In the genomic region with DNA sequence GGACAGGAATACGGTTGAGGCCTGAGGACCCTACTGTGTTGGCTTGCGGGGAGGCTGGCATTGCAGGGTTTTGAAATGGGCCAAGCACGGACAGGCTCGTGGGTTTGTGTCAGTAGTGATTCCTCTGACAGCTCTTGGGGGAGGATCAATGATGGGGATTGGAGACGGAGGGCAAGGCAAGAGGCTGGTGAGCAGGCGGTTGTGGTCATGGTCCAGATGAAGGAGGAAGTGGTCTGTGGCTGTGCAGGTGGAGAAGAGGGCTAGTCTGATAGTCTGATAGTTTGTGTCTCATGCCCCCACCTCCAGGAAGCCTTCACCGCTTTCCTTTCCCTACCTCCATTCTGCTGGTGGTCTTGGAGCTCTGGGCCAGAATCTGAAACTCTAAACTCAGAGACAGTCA, we compare ENCODE assay signal across 9 cellular contexts. TPM values are rescaled to one million over a fixed set of nuclear protein-coding genes. Genes with fewer than 3 reads are reported as not detected.
DNase-seq lines count a peak whose midpoint lies in the region; FAIRE-seq and TF ChIP-seq lines count a peak whose summit lies in the region.
"Had no signal": no experiment of that assay in that cellular context is flagged by ENCODE, and none has a peak within 500 bp of the region (broad histone marks: within the 10 kb centered on the region; RNA-seq: fewer than 3 reads in every experiment).

No MANE protein-coding gene starts in this region.

- H3K36me3 ChIP-seq in ACC112 (ENCODE audit: insufficient read depth, low read length) (no peaks in the 10 kb centered on the region), SJCRH30 (no peaks in the 10 kb centered on the region)

- H3K9me3 Mint-ChIP-seq in activated T-helper 2 cell treated with anti-CD3 and anti-CD28 coated beads, Interferon-gamma antibody, Interleukin-2, Interleukin-4, amounts not matched to agents 10 μg/mL and 5 μg/mL and 100 μg/mL, durations not matched to agents 14 hours and 24 hours and 36 hours, result no peaks in the 10 kb centered on the region
- no peaks in the 10 kb centered on the region for H3K9me3 Mint-ChIP-seq in mesothelial cell of epicardium

- H3K27ac ChIP-seq in ACC112 (ENCODE audit: low read depth, low read length), result peak overlapping the region; percentile 96
- no peak overlapping the region for H3K27ac ChIP-seq in SJCRH30

- H3K27me3 Mint-ChIP-seq in activated T-helper 2 cell treated with anti-CD3 and anti-CD28 coated beads, Interferon-gamma antibody, Interleukin-2, Interleukin-4, amounts not matched to agents 10 μg/mL and 5 μg/mL and 100 μg/mL, durations not matched to agents 14 hours and 24 hours and 36 hours (ENCODE audit: low read depth), result no peaks in the 10 kb centered on the region
- no peaks in the 10 kb centered on the region for H3K27me3 Mint-ChIP-seq in mesothelial cell of epicardium (ENCODE audit: low read depth)

- peaks cover 28% of the 10 kb centered on the region for H3K4me1 Mint-ChIP-seq in activated T-helper 2 cell treated with anti-CD3 and anti-CD28 coated beads, Interferon-gamma antibody, Interleukin-2, Interleukin-4, amounts not matched to agents 10 μg/mL and 5 μg/mL and 100 μg/mL, durations not matched to agents 14 hours and 24 hours and 36 hours (ENCODE audit: low read depth)
- peaks cover 1% of the 10 kb centered on the region for H3K4me1 Mint-ChIP-seq in mesothelial cell of epicardium

- TF ChIP-seq CTCF in mesothelial cell of epicardium (IDR thresholded peaks at IDR 0.05; ENCODE audit: unreplicated experiment), result no peak

- H3K36me3 Mint-ChIP-seq in activated T-helper 2 cell treated with anti-CD3 and anti-CD28 coated beads, Interferon-gamma antibody, Interleukin-2, Interleukin-4, amounts not matched to agents 10 μg/mL and 5 μg/mL and 100 μg/mL, durations not matched to agents 14 hours and 24 hours and 36 hours (ENCODE audit: low read depth), result no peaks in the 10 kb centered on the region
- H3K36me3 Mint-ChIP-seq in mesothelial cell of epicardium, result no peaks in the 10 kb centered on the region

- H3K4me3 ChIP-seq in ACC112 (ENCODE audit: low read depth, low read length) (peak overlapping the region; percentile 91), SJCRH30 (no peak overlapping the region)

- DNase-seq in GM19239 (ENCODE audit: insufficient read length, low spot score), result peak; percentile 65
- no peak for DNase-seq in activated T-helper 2 cell treated with anti-CD3 and anti-CD28 coated beads, Interferon-gamma antibody, Interleukin-2, Interleukin-4, amounts not matched to agents 10 μg/mL and 5 μg/mL and 100 μg/mL, durations not matched to agents 14 hours and 24 hours and 36 hours (ENCODE audit: low spot score)
- no peak for DNase-seq in mesothelial cell of epicardium (ENCODE audit: low spot score in 2 of 2, unreplicated experiment in 2 of 2)
- no peak for DNase-seq in NCI-H2029 treated with DMSO at 0.1 percent for 48 hours (lab: John Stamatoyannopoulos, UW)
- DNase-seq in SJCRH30, result no peak
- DNase-seq in posterior vena cava (ENCODE audit: low spot score), result no peak
- DNase-seq in putamen (ENCODE audit: low spot score), result no peak
- DNase-seq: RPMI8226 had no signal

- H3K4me1 ChIP-seq in ACC112 (ENCODE audit: control insufficient read depth, insufficient read depth, low read length, unreplicated experiment) (peaks cover 16% of the 10 kb centered on the region), SJCRH30 (0 out of 2 replicates have a peak, but pooled peaks cover 4% of the 10 kb centered on the region)

- H3K79me2 ChIP-seq in ACC112 (ENCODE audit: control insufficient read depth, insufficient read depth, low read length, unreplicated experiment), result peaks cover 55% of the 10 kb centered on the region

- no peaks in the 10 kb centered on the region for H3K27me3 ChIP-seq in ACC112 (ENCODE audit: insufficient read depth, low read length)
- no peaks in the 10 kb centered on the region for H3K27me3 ChIP-seq in SJCRH30

- intact Hi-C loops in activated T-helper 2 cell treated with anti-CD3 and anti-CD28 coated beads, Interferon-gamma antibody, Interleukin-2, Interleukin-4, amounts not matched to agents 10 μg/mL and 5 μg/mL and 100 μg/mL, durations not matched to agents 14 hours and 24 hours and 36 hours (cut with micrococcal nuclease), result loop anchor here (5.0 kb wide), 1 partner anchor 113 kb away; a partner anchor contains a TSS
- intact Hi-C loops in posterior vena cava (cut with DNase I), result loop anchor here in 1 of 2 donors (5.0 to 10.0 kb wide), 2 partner anchors 92 to 110 kb away; a partner anchor contains a TSS

- peak; percentile 91 for FAIRE-seq in GM19239 (lab: Jason Lieb, UNC)

- peak overlapping the region; percentile 34 for H3K4me3 Mint-ChIP-seq in activated T-helper 2 cell treated with anti-CD3 and anti-CD28 coated beads, Interferon-gamma antibody, Interleukin-2, Interleukin-4, amounts not matched to agents 10 μg/mL and 5 μg/mL and 100 μg/mL, durations not matched to agents 14 hours and 24 hours and 36 hours (ENCODE audit: low read depth)
- peak overlapping the region; percentile 9 for H3K4me3 Mint-ChIP-seq in mesothelial cell of epicardium

- no peak overlapping the region for H2AFZ ChIP-seq in ACC112 (ENCODE audit: low read length, unreplicated experiment)

- no peaks in the 10 kb centered on the region for H3K9me3 ChIP-seq in SJCRH30 (replicated peaks)

- no peak overlapping the region for H3K27ac Mint-ChIP-seq in activated T-helper 2 cell treated with anti-CD3 and anti-CD28 coated beads, Interferon-gamma antibody, Interleukin-2, Interleukin-4, amounts not matched to agents 10 μg/mL and 5 μg/mL and 100 μg/mL, durations not matched to agents 14 hours and 24 hours and 36 hours
- peak overlapping the region; percentile 47 for H3K27ac Mint-ChIP-seq in mesothelial cell of epicardium

RNA-seq across cellular contexts. Expression of a gene that starts 3.0 kb away (rescaled TPM):
- total RNA-seq in activated T-helper 2 cell treated with anti-CD3 and anti-CD28 coated beads, Interferon-gamma antibody, Interleukin-2, Interleukin-4, amounts not matched to agents 10 μg/mL and 5 μg/mL and 100 μg/mL, durations not matched to agents 14 hours and 24 hours and 36 hours, result 13.5 and 15.3 TPM in 2 replicates
- 33.4 to 35.3 TPM (median 34.1 TPM) in 3 replicates for total RNA-seq in mesothelial cell of epicardium
- 3.2 and 3.6 TPM in 2 replicates for total RNA-seq in SJCRH30 (2014; rRNA removed; shearing (Covaris generic))
- total RNA-seq in posterior vena cava, result 10 to 100 TPM; 22.1 to 72.7 TPM

RNA-seq across cellular contexts. Expression of a gene that starts 23.2 kb away (rescaled TPM):
- 32.8 and 36.0 TPM in 2 replicates for total RNA-seq in activated T-helper 2 cell treated with anti-CD3 and anti-CD28 coated beads, Interferon-gamma antibody, Interleukin-2, Interleukin-4, amounts not matched to agents 10 μg/mL and 5 μg/mL and 100 μg/mL, durations not matched to agents 14 hours and 24 hours and 36 hours
- total RNA-seq in mesothelial cell of epicardium, result 88.2 to 91.9 TPM (median 88.6 TPM) in 3 replicates
- total RNA-seq in SJCRH30 (2014; rRNA removed; shearing (Covaris generic)), result 3.9 and 5.4 TPM in 2 replicates
- total RNA-seq in posterior vena cava, result 10 to 100 TPM; 13.7 to 14.3 TPM
